1 cellular context compared by ENCODE assay signal in the genomic region with DNA sequence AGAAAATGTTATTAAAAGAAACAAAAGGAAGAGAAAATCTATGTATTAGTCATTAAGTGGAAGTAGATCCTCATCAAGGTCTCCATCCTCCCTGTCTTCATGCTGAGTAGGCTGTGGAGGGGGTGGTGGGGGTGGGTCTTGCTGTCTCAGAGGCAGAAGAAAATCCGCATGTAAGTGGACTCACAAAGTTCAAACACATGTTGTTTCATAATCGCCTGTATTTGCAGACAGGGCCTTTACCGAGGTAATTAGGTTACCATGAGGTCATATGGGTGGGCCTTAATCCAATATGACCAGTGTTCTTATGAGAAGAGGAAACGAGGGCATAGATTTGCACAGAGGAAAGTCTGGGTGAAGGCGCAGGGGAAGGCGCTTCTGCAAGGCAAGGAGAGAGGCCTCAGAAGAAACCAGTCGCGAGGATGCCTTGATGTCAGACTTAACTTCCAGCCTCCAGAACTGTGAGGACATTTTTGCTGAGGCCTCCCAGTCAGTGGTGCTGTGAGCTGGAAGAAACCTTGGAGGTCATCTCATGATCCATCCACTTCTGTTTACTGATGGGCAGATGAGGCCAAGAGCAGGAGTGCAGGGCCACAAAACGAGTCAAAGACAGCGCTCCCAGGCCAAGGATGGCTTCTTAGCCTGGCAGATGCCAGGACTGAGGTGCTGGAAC.
TF ChIP-seq lines count a peak whose summit lies in the region.

No MANE protein-coding gene starts in this region.

TF ChIP-seq in HepG2, 621 proteins besides CTCF, POLR2A, EP300 and RAD21 (continued from another document and continues in another):
- TF ChIP-seq, protein P1, sequence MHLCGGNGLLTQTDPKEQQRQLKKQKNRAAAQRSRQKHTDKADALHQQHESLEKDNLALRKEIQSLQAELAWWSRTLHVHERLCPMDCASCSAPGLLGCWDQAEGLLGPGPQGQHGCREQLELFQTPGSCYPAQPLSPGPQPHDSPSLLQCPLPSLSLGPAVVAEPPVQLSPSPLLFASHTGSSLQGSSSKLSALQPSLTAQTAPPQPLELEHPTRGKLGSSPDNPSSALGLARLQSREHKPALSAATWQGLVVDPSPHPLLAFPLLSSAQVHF (CRISPR knock-in tag; IDR thresholded peaks at IDR 0.05), result no peak
- TF ChIP-seq AGO2 (optimal IDR thresholded peaks at IDR 0.05; ENCODE audit: low read depth, low read length), result no peak
- no peak for TF ChIP-seq MZF1 (CRISPR knock-in tag; IDR thresholded peaks at IDR 0.05; ENCODE audit: borderline replicate concordance)
- no peak for TF ChIP-seq ZNF678 (CRISPR knock-in tag; IDR thresholded peaks at IDR 0.05)
- no peak for TF ChIP-seq CREB1 (IDR thresholded peaks at IDR 0.05)
- TF ChIP-seq CREB1 (CRISPR knock-in tag; IDR thresholded peaks at IDR 0.05), result no peak
- no peak for TF ChIP-seq ZSCAN20 (CRISPR knock-in tag; IDR thresholded peaks at IDR 0.05; ENCODE audit: borderline replicate concordance)
- no peak for TF ChIP-seq FOXK1 (CRISPR knock-in tag; IDR thresholded peaks at IDR 0.05; ENCODE audit: borderline replicate concordance, low read depth)
- no peak for TF ChIP-seq GATA4 (IDR thresholded peaks at IDR 0.05; ENCODE audit: borderline replicate concordance, low read depth)
- TF ChIP-seq ZNF232 (CRISPR knock-in tag; IDR thresholded peaks at IDR 0.05; ENCODE audit: borderline replicate concordance), result no peak
- TF ChIP-seq ZC3H13 (CRISPR knock-in tag; IDR thresholded peaks at IDR 0.05), result no peak
- TF ChIP-seq, protein P2, sequence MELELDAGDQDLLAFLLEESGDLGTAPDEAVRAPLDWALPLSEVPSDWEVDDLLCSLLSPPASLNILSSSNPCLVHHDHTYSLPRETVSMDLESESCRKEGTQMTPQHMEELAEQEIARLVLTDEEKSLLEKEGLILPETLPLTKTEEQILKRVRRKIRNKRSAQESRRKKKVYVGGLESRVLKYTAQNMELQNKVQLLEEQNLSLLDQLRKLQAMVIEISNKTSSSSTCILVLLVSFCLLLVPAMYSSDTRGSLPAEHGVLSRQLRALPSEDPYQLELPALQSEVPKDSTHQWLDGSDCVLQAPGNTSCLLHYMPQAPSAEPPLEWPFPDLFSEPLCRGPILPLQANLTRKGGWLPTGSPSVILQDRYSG (CRISPR knock-in tag; IDR thresholded peaks at IDR 0.05), result no peak
- TF ChIP-seq, protein P3, sequence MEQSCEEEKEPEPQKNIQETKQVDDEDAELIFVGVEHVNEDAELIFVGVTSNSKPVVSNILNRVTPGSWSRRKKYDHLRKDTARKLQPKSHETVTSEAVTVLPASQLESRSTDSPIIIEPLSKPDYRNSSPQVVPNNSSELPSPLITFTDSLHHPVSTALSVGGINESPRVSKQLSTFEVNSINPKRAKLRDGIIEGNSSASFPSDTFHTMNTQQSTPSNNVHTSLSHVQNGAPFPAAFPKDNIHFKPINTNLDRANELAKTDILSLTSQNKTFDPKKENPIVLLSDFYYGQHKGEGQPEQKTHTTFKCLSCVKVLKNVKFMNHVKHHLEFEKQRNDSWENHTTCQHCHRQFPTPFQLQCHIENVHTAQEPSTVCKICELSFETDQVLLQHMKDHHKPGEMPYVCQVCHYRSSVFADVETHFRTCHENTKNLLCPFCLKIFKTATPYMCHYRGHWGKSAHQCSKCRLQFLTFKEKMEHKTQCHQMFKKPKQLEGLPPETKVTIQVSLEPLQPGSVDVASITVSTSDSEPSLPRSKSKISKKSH (CRISPR knock-in tag; IDR thresholded peaks at IDR 0.05; ENCODE audit: borderline replicate concordance), result no peak
- no peak for TF ChIP-seq CHCHD3 (CRISPR knock-in tag; IDR thresholded peaks at IDR 0.05)
- no peak for TF ChIP-seq TGIF2 (CRISPR knock-in tag; IDR thresholded peaks at IDR 0.05)
- no peak for TF ChIP-seq HOXA5 (CRISPR knock-in tag; IDR thresholded peaks at IDR 0.05)
- TF ChIP-seq, protein P4, sequence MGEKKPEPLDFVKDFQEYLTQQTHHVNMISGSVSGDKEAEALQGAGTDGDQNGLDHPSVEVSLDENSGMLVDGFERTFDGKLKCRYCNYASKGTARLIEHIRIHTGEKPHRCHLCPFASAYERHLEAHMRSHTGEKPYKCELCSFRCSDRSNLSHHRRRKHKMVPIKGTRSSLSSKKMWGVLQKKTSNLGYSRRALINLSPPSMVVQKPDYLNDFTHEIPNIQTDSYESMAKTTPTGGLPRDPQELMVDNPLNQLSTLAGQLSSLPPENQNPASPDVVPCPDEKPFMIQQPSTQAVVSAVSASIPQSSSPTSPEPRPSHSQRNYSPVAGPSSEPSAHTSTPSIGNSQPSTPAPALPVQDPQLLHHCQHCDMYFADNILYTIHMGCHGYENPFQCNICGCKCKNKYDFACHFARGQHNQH (CRISPR knock-in tag; IDR thresholded peaks at IDR 0.05), result no peak
- TF ChIP-seq MYC (CRISPR knock-in tag; IDR thresholded peaks at IDR 0.05; ENCODE audit: borderline replicate concordance), result no peak
- no peak for TF ChIP-seq ZMYM2 (CRISPR knock-in tag; IDR thresholded peaks at IDR 0.05)
- TF ChIP-seq SNRNP70 (IDR thresholded peaks at IDR 0.05; ENCODE audit: low read depth, low read length), result no peak
- TF ChIP-seq ZNF484 (CRISPR knock-in tag; IDR thresholded peaks at IDR 0.05; ENCODE audit: borderline replicate concordance, low read depth), result no peak
- TF ChIP-seq, protein P5, sequence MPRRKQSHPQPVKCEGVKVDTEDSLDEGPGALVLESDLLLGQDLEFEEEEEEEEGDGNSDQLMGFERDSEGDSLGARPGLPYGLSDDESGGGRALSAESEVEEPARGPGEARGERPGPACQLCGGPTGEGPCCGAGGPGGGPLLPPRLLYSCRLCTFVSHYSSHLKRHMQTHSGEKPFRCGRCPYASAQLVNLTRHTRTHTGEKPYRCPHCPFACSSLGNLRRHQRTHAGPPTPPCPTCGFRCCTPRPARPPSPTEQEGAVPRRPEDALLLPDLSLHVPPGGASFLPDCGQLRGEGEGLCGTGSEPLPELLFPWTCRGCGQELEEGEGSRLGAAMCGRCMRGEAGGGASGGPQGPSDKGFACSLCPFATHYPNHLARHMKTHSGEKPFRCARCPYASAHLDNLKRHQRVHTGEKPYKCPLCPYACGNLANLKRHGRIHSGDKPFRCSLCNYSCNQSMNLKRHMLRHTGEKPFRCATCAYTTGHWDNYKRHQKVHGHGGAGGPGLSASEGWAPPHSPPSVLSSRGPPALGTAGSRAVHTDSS (CRISPR knock-in tag; conservative IDR thresholded peaks at IDR 0.05), result no peak
- TF ChIP-seq NR3C1 (CRISPR knock-in tag; IDR thresholded peaks at IDR 0.05), result no peak
- peak; percentile 77 for TF ChIP-seq MIXL1 (CRISPR knock-in tag; IDR thresholded peaks at IDR 0.05)
- no peak for TF ChIP-seq ZFP36L1 (CRISPR knock-in tag; IDR thresholded peaks at IDR 0.05)
- no peak for TF ChIP-seq AGO1 (IDR thresholded peaks at IDR 0.05; ENCODE audit: low read depth, low read length, poor library complexity, severe bottlenecking)
- no peak for TF ChIP-seq NBN (conservative IDR thresholded peaks at IDR 0.05)
- no peak for TF ChIP-seq KDM3A (CRISPR knock-in tag; IDR thresholded peaks at IDR 0.05; ENCODE audit: low read depth)
- TF ChIP-seq ATRX (CRISPR knock-in tag; IDR thresholded peaks at IDR 0.05; ENCODE audit: borderline replicate concordance), result no peak
- no peak for TF ChIP-seq ZBTB20 (CRISPR knock-in tag; IDR thresholded peaks at IDR 0.05; ENCODE audit: borderline replicate concordance, low read depth)
- no peak for TF ChIP-seq PHB2 (IDR thresholded peaks at IDR 0.05; ENCODE audit: partially characterized antibody)
- no peak for TF ChIP-seq RBFOX2 (IDR thresholded peaks at IDR 0.05; ENCODE audit: low read depth, low read length)
- TF ChIP-seq RFX1 (IDR thresholded peaks at IDR 0.05), result no peak
- no peak for TF ChIP-seq ZNF430 (CRISPR knock-in tag; IDR thresholded peaks at IDR 0.05)
- no peak for TF ChIP-seq ZNF44 (CRISPR knock-in tag; IDR thresholded peaks at IDR 0.05)
- TF ChIP-seq, protein P6, sequence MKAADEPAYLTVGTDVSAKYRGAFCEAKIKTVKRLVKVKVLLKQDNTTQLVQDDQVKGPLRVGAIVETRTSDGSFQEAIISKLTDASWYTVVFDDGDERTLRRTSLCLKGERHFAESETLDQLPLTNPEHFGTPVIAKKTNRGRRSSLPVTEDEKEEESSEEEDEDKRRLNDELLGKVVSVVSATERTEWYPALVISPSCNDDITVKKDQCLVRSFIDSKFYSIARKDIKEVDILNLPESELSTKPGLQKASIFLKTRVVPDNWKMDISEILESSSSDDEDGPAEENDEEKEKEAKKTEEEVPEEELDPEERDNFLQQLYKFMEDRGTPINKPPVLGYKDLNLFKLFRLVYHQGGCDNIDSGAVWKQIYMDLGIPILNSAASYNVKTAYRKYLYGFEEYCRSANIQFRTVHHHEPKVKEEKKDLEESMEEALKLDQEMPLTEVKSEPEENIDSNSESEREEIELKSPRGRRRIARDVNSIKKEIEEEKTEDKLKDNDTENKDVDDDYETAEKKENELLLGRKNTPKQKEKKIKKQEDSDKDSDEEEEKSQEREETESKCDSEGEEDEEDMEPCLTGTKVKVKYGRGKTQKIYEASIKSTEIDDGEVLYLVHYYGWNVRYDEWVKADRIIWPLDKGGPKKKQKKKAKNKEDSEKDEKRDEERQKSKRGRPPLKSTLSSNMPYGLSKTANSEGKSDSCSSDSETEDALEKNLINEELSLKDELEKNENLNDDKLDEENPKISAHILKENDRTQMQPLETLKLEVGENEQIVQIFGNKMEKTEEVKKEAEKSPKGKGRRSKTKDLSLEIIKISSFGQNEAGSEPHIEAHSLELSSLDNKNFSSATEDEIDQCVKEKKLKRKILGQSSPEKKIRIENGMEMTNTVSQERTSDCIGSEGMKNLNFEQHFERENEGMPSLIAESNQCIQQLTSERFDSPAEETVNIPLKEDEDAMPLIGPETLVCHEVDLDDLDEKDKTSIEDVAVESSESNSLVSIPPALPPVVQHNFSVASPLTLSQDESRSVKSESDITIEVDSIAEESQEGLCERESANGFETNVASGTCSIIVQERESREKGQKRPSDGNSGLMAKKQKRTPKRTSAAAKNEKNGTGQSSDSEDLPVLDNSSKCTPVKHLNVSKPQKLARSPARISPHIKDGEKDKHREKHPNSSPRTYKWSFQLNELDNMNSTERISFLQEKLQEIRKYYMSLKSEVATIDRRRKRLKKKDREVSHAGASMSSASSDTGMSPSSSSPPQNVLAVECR (CRISPR knock-in tag; IDR thresholded peaks at IDR 0.05; ENCODE audit: borderline replicate concordance), result peak; percentile 3; the same call in 1 of the 2 replicates
- TF ChIP-seq SP140L (CRISPR knock-in tag; IDR thresholded peaks at IDR 0.05; ENCODE audit: borderline replicate concordance), result no peak
- no peak for TF ChIP-seq ZNF644 (CRISPR knock-in tag; IDR thresholded peaks at IDR 0.05; ENCODE audit: low read depth)
- TF ChIP-seq ZSCAN9 (CRISPR knock-in tag; IDR thresholded peaks at IDR 0.05; ENCODE audit: borderline replicate concordance), result no peak
- no peak for TF ChIP-seq ZNF577 (CRISPR knock-in tag; IDR thresholded peaks at IDR 0.05; ENCODE audit: borderline replicate concordance, low read depth)
- TF ChIP-seq EEA1 (CRISPR knock-in tag; IDR thresholded peaks at IDR 0.05; ENCODE audit: borderline replicate concordance), result no peak
- peak; percentile 54 for TF ChIP-seq BCL6 (CRISPR knock-in tag; IDR thresholded peaks at IDR 0.05)
- no peak for TF ChIP-seq ZNF30 (CRISPR knock-in tag; IDR thresholded peaks at IDR 0.05)
- no peak for TF ChIP-seq GZF1 (CRISPR knock-in tag; IDR thresholded peaks at IDR 0.05)
- TF ChIP-seq ZNF101 (CRISPR knock-in tag; IDR thresholded peaks at IDR 0.05; ENCODE audit: borderline replicate concordance, low read depth), result no peak
- no peak for TF ChIP-seq XRCC5 (optimal IDR thresholded peaks at IDR 0.05; ENCODE audit: low read length)
- no peak for TF ChIP-seq TARDBP (CRISPR knock-in tag; IDR thresholded peaks at IDR 0.05)
- TF ChIP-seq ZNF317 (CRISPR knock-in tag; IDR thresholded peaks at IDR 0.05), result no peak
- no peak for TF ChIP-seq TRIM24 (CRISPR knock-in tag; IDR thresholded peaks at IDR 0.05)
- no peak for TF ChIP-seq RAD51 (IDR thresholded peaks at IDR 0.05; ENCODE audit: borderline replicate concordance)
- no peak for TF ChIP-seq ZNF12 (CRISPR knock-in tag; IDR thresholded peaks at IDR 0.05)
- TF ChIP-seq, protein P7, sequence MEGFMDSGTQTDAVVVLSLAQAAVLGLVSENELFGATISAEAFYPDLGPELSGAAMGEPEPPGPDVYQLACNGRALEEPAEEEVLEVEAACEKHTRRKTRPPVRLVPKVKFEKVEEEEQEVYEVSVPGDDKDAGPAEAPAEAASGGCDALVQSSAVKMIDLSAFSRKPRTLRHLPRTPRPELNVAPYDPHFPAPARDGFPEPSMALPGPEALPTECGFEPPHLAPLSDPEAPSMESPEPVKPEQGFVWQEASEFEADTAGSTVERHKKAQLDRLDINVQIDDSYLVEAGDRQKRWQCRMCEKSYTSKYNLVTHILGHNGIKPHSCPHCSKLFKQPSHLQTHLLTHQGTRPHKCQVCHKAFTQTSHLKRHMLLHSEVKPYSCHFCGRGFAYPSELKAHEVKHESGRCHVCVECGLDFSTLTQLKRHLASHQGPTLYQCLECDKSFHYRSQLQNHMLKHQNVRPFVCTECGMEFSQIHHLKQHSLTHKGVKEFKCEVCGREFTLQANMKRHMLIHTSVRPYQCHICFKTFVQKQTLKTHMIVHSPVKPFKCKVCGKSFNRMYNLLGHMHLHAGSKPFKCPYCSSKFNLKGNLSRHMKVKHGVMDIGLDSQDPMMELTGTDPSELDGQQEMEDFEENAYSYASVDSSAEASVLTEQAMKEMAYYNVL (CRISPR knock-in tag; IDR thresholded peaks at IDR 0.05; ENCODE audit: borderline replicate concordance), result no peak
- no peak for TF ChIP-seq ZNF253 (CRISPR knock-in tag; IDR thresholded peaks at IDR 0.05; ENCODE audit: borderline replicate concordance)
- no peak for TF ChIP-seq TAF1 (CRISPR knock-in tag; IDR thresholded peaks at IDR 0.05)
- TF ChIP-seq, protein P8, sequence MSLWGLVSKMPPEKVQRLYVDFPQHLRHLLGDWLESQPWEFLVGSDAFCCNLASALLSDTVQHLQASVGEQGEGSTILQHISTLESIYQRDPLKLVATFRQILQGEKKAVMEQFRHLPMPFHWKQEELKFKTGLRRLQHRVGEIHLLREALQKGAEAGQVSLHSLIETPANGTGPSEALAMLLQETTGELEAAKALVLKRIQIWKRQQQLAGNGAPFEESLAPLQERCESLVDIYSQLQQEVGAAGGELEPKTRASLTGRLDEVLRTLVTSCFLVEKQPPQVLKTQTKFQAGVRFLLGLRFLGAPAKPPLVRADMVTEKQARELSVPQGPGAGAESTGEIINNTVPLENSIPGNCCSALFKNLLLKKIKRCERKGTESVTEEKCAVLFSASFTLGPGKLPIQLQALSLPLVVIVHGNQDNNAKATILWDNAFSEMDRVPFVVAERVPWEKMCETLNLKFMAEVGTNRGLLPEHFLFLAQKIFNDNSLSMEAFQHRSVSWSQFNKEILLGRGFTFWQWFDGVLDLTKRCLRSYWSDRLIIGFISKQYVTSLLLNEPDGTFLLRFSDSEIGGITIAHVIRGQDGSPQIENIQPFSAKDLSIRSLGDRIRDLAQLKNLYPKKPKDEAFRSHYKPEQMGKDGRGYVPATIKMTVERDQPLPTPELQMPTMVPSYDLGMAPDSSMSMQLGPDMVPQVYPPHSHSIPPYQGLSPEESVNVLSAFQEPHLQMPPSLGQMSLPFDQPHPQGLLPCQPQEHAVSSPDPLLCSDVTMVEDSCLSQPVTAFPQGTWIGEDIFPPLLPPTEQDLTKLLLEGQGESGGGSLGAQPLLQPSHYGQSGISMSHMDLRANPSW (CRISPR knock-in tag; IDR thresholded peaks at IDR 0.05; ENCODE audit: borderline replicate concordance), result no peak
- TF ChIP-seq PAF1 (CRISPR knock-in tag; IDR thresholded peaks at IDR 0.05), result no peak
